Comparison of ENCODE assay signal across 17 cellular contexts in genomic region chr6:106705156-106705555, GRCh38.
DNase-seq lines count a peak whose midpoint lies in the region; ATAC-seq, FAIRE-seq and TF ChIP-seq lines count a peak whose summit lies in the region.
"Had no signal": no experiment of that assay in that cellular context is flagged by ENCODE, and none has a peak within 500 bp of the region (broad histone marks: within the 10 kb centered on the region; RNA-seq: fewer than 3 reads in every experiment).

No MANE protein-coding gene starts in this region.

- ATAC-seq in HepG2 (no peak), right lobe of liver (no peak), naive B cell (ENCODE audit: low read depth in 2 of 2) (no peak), GM18907 (IDR thresholded peaks at IDR 0.05; ENCODE audit: unreplicated experiment) (no peak)

- BruUV-seq in HepG2 (replicated peaks; lab: Mats Ljungman, UMichigan), result no TSS peak

- H3K4me2 ChIP-seq in HepG2 (ENCODE audit: low read depth, low read length) (no peak overlapping the region), OCI-LY1 (ENCODE audit: low read length) (no peak overlapping the region)

- no peak for FAIRE-seq in HepG2 (lab: Jason Lieb, UNC)
- FAIRE-seq: H54, HTR-8/SVneo had no signal

- no peak for TF ChIP-seq RAD21 in HepG2 (CRISPR knock-in tag; IDR thresholded peaks at IDR 0.05)

- H3K27me3 ChIP-seq in HepG2 (ENCODE audit: control insufficient read depth in 1 of 2, insufficient read depth in 2 of 2, low read length in 2 of 2) (no peaks in the 10 kb centered on the region), right lobe of liver (no peaks in the 10 kb centered on the region), OCI-LY1 (ENCODE audit: insufficient read depth, low read length) (no peaks in the 10 kb centered on the region), MG63 (no peaks in the 10 kb centered on the region; the same call in 1 of the 2 replicates)

- in situ Hi-C loops in HepG2 (cut with HindIII; ENCODE audit: extremely low pct_ligation_motif_present, low pct_unique_long_range_greater_than_20kb), result no loop called here

- peaks cover 3 to 15% (median 7%) of the 10 kb centered on the region in 7 donors for H3K9me3 Mint-ChIP-seq in naive B cell
- H3K9me3 Mint-ChIP-seq in chondrocyte (ENCODE audit: low read depth), result peaks cover 9% of the 10 kb centered on the region

- H2AFZ ChIP-seq in HepG2 (ENCODE audit: low read length) (no peak overlapping the region), OCI-LY1 (ENCODE audit: low read length) (no peak overlapping the region)

- H3K4me3 ChIP-seq in HepG2 (replicated peaks in 1 of 3; ENCODE audit: insufficient read depth in 1 of 3, low read depth in 2 of 3, low read length in 3 of 3) (no peak overlapping the region), right lobe of liver (no peak overlapping the region), OCI-LY1 (ENCODE audit: low read depth, low read length, poor library complexity, severe bottlenecking) (no peak overlapping the region), MG63 (no peak overlapping the region)

- no peak for TF ChIP-seq EP300 in HepG2 (IDR thresholded peaks at IDR 0.05; ENCODE audit: low read depth in 2 of 2, low read length in 2 of 2)
- no peak for TF ChIP-seq EP300 in HepG2 (CRISPR knock-in tag; IDR thresholded peaks at IDR 0.05; ENCODE audit: borderline replicate concordance)

- H3K9ac ChIP-seq in HepG2 (ENCODE audit: insufficient read depth, low read depth, low read length), result no peak overlapping the region
- no peak overlapping the region for H3K9ac ChIP-seq in OCI-LY1 (ENCODE audit: low read length)

- intact Hi-C loops in HepG2 (cut with micrococcal nuclease; ENCODE audit: unreplicated experiment) (no loop called here), right lobe of liver (cut with DNase I) (no loop called here)

- H3K4me1 ChIP-seq in HepG2 (ENCODE audit: insufficient read depth, low read length) (peaks cover 29% of the 10 kb centered on the region), right lobe of liver (peaks cover 0 to 32% (median 7%) of the 10 kb centered on the region in 4 donors), OCI-LY1 (ENCODE audit: insufficient read depth, low read length, severe bottlenecking) (peaks cover 52% of the 10 kb centered on the region)

- TF ChIP-seq CTCF in HepG2 (CRISPR knock-in tag; IDR thresholded peaks at IDR 0.05) (no peak), right lobe of liver (IDR thresholded peaks at IDR 0.05) (no peak), OCI-LY1 (IDR thresholded peaks at IDR 0.05; ENCODE audit: low read length) (no peak), chondrocyte (IDR thresholded peaks at IDR 0.05) (no peak)

- H3K79me2 ChIP-seq in HepG2 (ENCODE audit: insufficient read depth, low read length) (no peaks in the 10 kb centered on the region), OCI-LY1 (ENCODE audit: insufficient read depth, low read length) (no peaks in the 10 kb centered on the region)

- TF ChIP-seq POLR2A in HepG2 (IDR thresholded peaks at IDR 0.05; ENCODE audit: insufficient read depth in 1 of 2, low read depth in 2 of 2, low read length in 2 of 2) (no peak), right lobe of liver (IDR thresholded peaks at IDR 0.05) (no peak)

- H3K27ac ChIP-seq in HepG2 (ENCODE audit: extremely low read length, insufficient read depth, low read length) (no peak overlapping the region), right lobe of liver (no peak overlapping the region), OCI-LY1 (ENCODE audit: low read depth, low read length, poor library complexity, severe bottlenecking) (peak overlapping the region; percentile 100)
- H3K27ac ChIP-seq: 22Rv1 had no signal

- peaks cover 18% of the 10 kb centered on the region; the same call in 1 of the 2 replicates for H3F3A ChIP-seq in OCI-LY1 (ENCODE audit: insufficient read depth, low read length)

- H4K20me1 ChIP-seq in HepG2 (ENCODE audit: insufficient read depth, low read length) (no peaks in the 10 kb centered on the region), OCI-LY1 (ENCODE audit: insufficient read depth, low read length) (no peaks in the 10 kb centered on the region)

- no peaks in the 10 kb centered on the region for H3K36me3 ChIP-seq in HepG2 (replicated peaks in 1 of 2; ENCODE audit: control insufficient read depth in 1 of 2, insufficient read depth in 2 of 2, low read length in 2 of 2)
- no peaks in the 10 kb centered on the region for H3K36me3 ChIP-seq in right lobe of liver
- peaks cover 19% of the 10 kb centered on the region for H3K36me3 ChIP-seq in OCI-LY1 (ENCODE audit: insufficient read depth, low read length)
- H3K36me3 ChIP-seq in MG63, result no peaks in the 10 kb centered on the region

- DNase-seq in HepG2 (ENCODE audit: low spot score) (no peak), right lobe of liver (no peak), naive B cell (no peak), chondrocyte (ENCODE audit: low spot score) (no peak), MG63 (no peak)
- DNase-seq: C1 segment of cervical spinal cord; Calu3; CD4-positive, alpha-beta T cell; DND-41; GF-D8; Kasumi-1; KBM-7 had no signal

- H3K4me1 Mint-ChIP-seq in naive B cell (peaks cover 62 to 80% (median 77%) of the 10 kb centered on the region in 3 donors), chondrocyte (ENCODE audit: low read depth) (no peaks in the 10 kb centered on the region)

- H3K9me3 ChIP-seq in HepG2 (ENCODE audit: low read length) (peaks cover 16% of the 10 kb centered on the region), right lobe of liver (no peaks in the 10 kb centered on the region), OCI-LY1 (ENCODE audit: low read length) (peaks cover 16% of the 10 kb centered on the region), MG63 (peaks cover 11% of the 10 kb centered on the region)

- H3K4me3 Mint-ChIP-seq in naive B cell, result peak overlapping the region in 3 of 8 donors; percentile 19 to 79 (median 47)
- H3K4me3 Mint-ChIP-seq in chondrocyte (ENCODE audit: unreplicated experiment), result no peak overlapping the region
- H3K4me3 Mint-ChIP-seq: CD4-positive, alpha-beta T cell had no signal

- POLR2A ChIA-PET in HepG2 (lab: Yijun Ruan, JAX), result no interaction called here

- H3K9me2 ChIP-seq in OCI-LY1 (ENCODE audit: low read depth, low read length), result no peaks in the 10 kb centered on the region

- H3K27me3 Mint-ChIP-seq in naive B cell, result no peaks in the 10 kb centered on the region
- peaks cover 48% of the 10 kb centered on the region for H3K27me3 Mint-ChIP-seq in chondrocyte (ENCODE audit: low read depth)

- peak overlapping the region in 4 of 6 donors; percentile 21 to 85 (median 70) for H3K27ac Mint-ChIP-seq in naive B cell
- H3K27ac Mint-ChIP-seq in chondrocyte (ENCODE audit: unreplicated experiment), result no peak overlapping the region
- H3K27ac Mint-ChIP-seq: CD4-positive, alpha-beta T cell had no signal

- WGBS in HepG2 (ENCODE audit: low lambda C conversion rate), result 70% methylated on average over 6 of the region's 6 CpGs
- 96% methylated on average over 4 of the region's 6 CpGs for whole genome bisulfite sequencing in right lobe of liver (ENCODE audit: insufficient coverage, low coverage, low lambda C conversion rate, missing lambda C conversion rate)

- CTCF ChIA-PET in HepG2 (lab: Yijun Ruan, JAX; ENCODE audit: low intra/inter-chr PET ratio, low total read pairs), result no interaction called here

- H3K36me3 Mint-ChIP-seq in naive B cell (peaks cover 7 to 8% of the 10 kb centered on the region in 2 donors), chondrocyte (ENCODE audit: low read depth) (peaks cover 3% of the 10 kb centered on the region)

TF ChIP-seq in HepG2, 621 proteins besides CTCF, POLR2A, EP300 and RAD21:
- TF ChIP-seq REXO4 (CRISPR knock-in tag; IDR thresholded peaks at IDR 0.05; ENCODE audit: borderline replicate concordance) (no peak), ZNF124 (CRISPR knock-in tag; IDR thresholded peaks at IDR 0.05) (peak; percentile 100)
